In genomic region chr12:122403115-122403770, GRCh38 we compare ENCODE assay signal across 10 cellular contexts. TPM values are rescaled to one million over a fixed set of nuclear protein-coding genes. Genes with fewer than 3 reads are reported as not detected.
DNase-seq lines count a peak whose midpoint lies in the region; ATAC-seq and TF ChIP-seq lines count a peak whose summit lies in the region.
"Had no signal": no experiment of that assay in that cellular context is flagged by ENCODE, and none has a peak within 500 bp of the region (broad histone marks: within the 10 kb centered on the region; RNA-seq: fewer than 3 reads in every experiment).

No MANE protein-coding gene starts in this region.

- H3K27me3 Mint-ChIP-seq in activated naive CD4-positive, alpha-beta T cell treated with anti-CD3 and anti-CD28 coated beads, Interleukin-2, amount 50 U/mL, for 24 hours, result no peaks in the 10 kb centered on the region
- no peaks in the 10 kb centered on the region for H3K27me3 Mint-ChIP-seq in activated naive CD4-positive, alpha-beta T cell treated with anti-CD3 and anti-CD28 coated beads, Interleukin-2, amount 10 ng/mL, durations not matched to agents 7 days and 5 days
- no peaks in the 10 kb centered on the region for H3K27me3 Mint-ChIP-seq in activated naive CD8-positive, alpha-beta T cell treated with anti-CD3 and anti-CD28 coated beads, Interleukin-2, amount 50 U/mL, for 24 hours

- H3K4me3 ChIP-seq in thymus (ENCODE audit: low read length) (no peak overlapping the region), ovary (no peak overlapping the region)

- H3K4me1 ChIP-seq in thymus (ENCODE audit: control insufficient read depth, insufficient read depth, low read length), result peaks cover 5% of the 10 kb centered on the region
- peaks cover 1% of the 10 kb centered on the region for H3K4me1 ChIP-seq in ovary (ENCODE audit: insufficient read depth)

- H3K4me1 Mint-ChIP-seq in activated naive CD4-positive, alpha-beta T cell treated with anti-CD3 and anti-CD28 coated beads, Interleukin-2, amount 50 U/mL, for 24 hours, result peaks cover 51% of the 10 kb centered on the region
- H3K4me1 Mint-ChIP-seq in activated naive CD4-positive, alpha-beta T cell treated with anti-CD3 and anti-CD28 coated beads, Interleukin-2, amount 10 ng/mL, durations not matched to agents 7 days and 5 days, result peaks cover 38% of the 10 kb centered on the region
- peaks cover 32% of the 10 kb centered on the region for H3K4me1 Mint-ChIP-seq in activated naive CD8-positive, alpha-beta T cell treated with anti-CD3 and anti-CD28 coated beads, Interleukin-2, amount 50 U/mL, for 24 hours

- H3K27ac ChIP-seq in thymus (ENCODE audit: low read depth) (peak overlapping the region; percentile 31), ovary (no peak overlapping the region)

- CTCF ChIA-PET in activated naive CD4-positive, alpha-beta T cell treated with anti-CD3 and anti-CD28 coated beads, Interleukin-2, amount 10 ng/mL, durations not matched to agents 7 days and 5 days (lab: Charles Lee), result interaction anchor here (0.7 to 8.1 kb wide), 5 partner anchors 10 to 127 kb away, joined by 3 to 192 read pairs (median 5); no protein-coding TSS in a partner anchor

- no peak overlapping the region for H3K4me3 Mint-ChIP-seq in activated naive CD4-positive, alpha-beta T cell treated with anti-CD3 and anti-CD28 coated beads, Interleukin-2, amount 50 U/mL, for 24 hours
- H3K4me3 Mint-ChIP-seq in activated naive CD4-positive, alpha-beta T cell treated with anti-CD3 and anti-CD28 coated beads, Interleukin-2, amount 10 ng/mL, durations not matched to agents 7 days and 5 days, result no peak overlapping the region
- H3K4me3 Mint-ChIP-seq in activated naive CD8-positive, alpha-beta T cell treated with anti-CD3 and anti-CD28 coated beads, Interleukin-2, amount 50 U/mL, for 24 hours, result no peak overlapping the region

- ATAC-seq in HG02884 (IDR thresholded peaks at IDR 0.05; ENCODE audit: unreplicated experiment) (peak; percentile 59), GM21723 (IDR thresholded peaks at IDR 0.05; ENCODE audit: unreplicated experiment) (no peak)
- ATAC-seq in activated naive CD8-positive, alpha-beta T cell treated with anti-CD3 and anti-CD28 coated beads, Interleukin-2, amount 50 U/mL, for 24 hours, result peak; percentile 43

- TF ChIP-seq EP300 in ovary (IDR thresholded peaks at IDR 0.05), result no peak

- H3K36me3 ChIP-seq in thymus (ENCODE audit: control insufficient read depth, insufficient read depth), result no peaks in the 10 kb centered on the region
- H3K36me3 ChIP-seq in ovary, result no peaks in the 10 kb centered on the region

- DNase-seq in activated naive CD4-positive, alpha-beta T cell treated with anti-CD3 and anti-CD28 coated beads, Interleukin-2, amount 10 ng/mL, durations not matched to agents 7 days and 5 days, result no peak
- DNase-seq in activated naive CD8-positive, alpha-beta T cell treated with anti-CD3 and anti-CD28 coated beads, Interleukin-2, amount 50 U/mL, for 24 hours, result no peak
- no peak for DNase-seq in ovary
- DNase-seq in AG20443 (ENCODE audit: low spot score), result no peak
- DNase-seq: COR-L47, foreskin fibroblast had no signal

- TF ChIP-seq POLR2A in ovary (IDR thresholded peaks at IDR 0.05), result no peak

- H3K36me3 Mint-ChIP-seq in activated naive CD4-positive, alpha-beta T cell treated with anti-CD3 and anti-CD28 coated beads, Interleukin-2, amount 50 U/mL, for 24 hours, result peaks cover 5% of the 10 kb centered on the region
- H3K36me3 Mint-ChIP-seq in activated naive CD4-positive, alpha-beta T cell treated with anti-CD3 and anti-CD28 coated beads, Interleukin-2, amount 10 ng/mL, durations not matched to agents 7 days and 5 days, result peaks cover 15% of the 10 kb centered on the region
- peaks cover 6% of the 10 kb centered on the region for H3K36me3 Mint-ChIP-seq in activated naive CD8-positive, alpha-beta T cell treated with anti-CD3 and anti-CD28 coated beads, Interleukin-2, amount 50 U/mL, for 24 hours (ENCODE audit: low read depth)

- no peaks in the 10 kb centered on the region for H3K9me3 ChIP-seq in thymus (ENCODE audit: control insufficient read depth)
- H3K9me3 ChIP-seq in ovary, result no peaks in the 10 kb centered on the region

- H3K27ac Mint-ChIP-seq in activated naive CD4-positive, alpha-beta T cell treated with anti-CD3 and anti-CD28 coated beads, Interleukin-2, amount 50 U/mL, for 24 hours, result peak overlapping the region; percentile 47
- H3K27ac Mint-ChIP-seq in activated naive CD4-positive, alpha-beta T cell treated with anti-CD3 and anti-CD28 coated beads, Interleukin-2, amount 10 ng/mL, durations not matched to agents 7 days and 5 days, result no peak overlapping the region
- no peak overlapping the region for H3K27ac Mint-ChIP-seq in activated naive CD8-positive, alpha-beta T cell treated with anti-CD3 and anti-CD28 coated beads, Interleukin-2, amount 50 U/mL, for 24 hours

- WGBS in thymus, result 70% methylated on average over 6 of the region's 6 CpGs
- 75 to 83% (median 81%) methylated on average over 6 of the region's 6 CpGs for WGBS in ovary, 3 donors

- intact Hi-C loops in ovary (cut with DNase I), result loop anchor here in 1 of 4 donors (5.0 kb wide), 1 partner anchor 69 kb away; no protein-coding TSS in a partner anchor

- TF ChIP-seq CTCF in ovary (IDR thresholded peaks at IDR 0.05), result no peak

- H3K27me3 ChIP-seq in thymus (ENCODE audit: control insufficient read depth, insufficient read depth) (no peaks in the 10 kb centered on the region), ovary (no peaks in the 10 kb centered on the region)

- no peaks in the 10 kb centered on the region for H3K9me3 Mint-ChIP-seq in activated naive CD4-positive, alpha-beta T cell treated with anti-CD3 and anti-CD28 coated beads, Interleukin-2, amount 50 U/mL, for 24 hours
- no peaks in the 10 kb centered on the region for H3K9me3 Mint-ChIP-seq in activated naive CD4-positive, alpha-beta T cell treated with anti-CD3 and anti-CD28 coated beads, Interleukin-2, amount 10 ng/mL, durations not matched to agents 7 days and 5 days
- H3K9me3 Mint-ChIP-seq in activated naive CD8-positive, alpha-beta T cell treated with anti-CD3 and anti-CD28 coated beads, Interleukin-2, amount 50 U/mL, for 24 hours, result no peaks in the 10 kb centered on the region

RNA-seq across cellular contexts. Expression of gene CLIP1, which starts 19.2 kb away (rescaled TPM):
- polyA plus RNA-seq in thymus, result 26.7 TPM
- 10 to 100 TPM; 30.4 to 71.5 (median 42.3) TPM for total RNA-seq in ovary
- 10 to 100 TPM; 16.2 to 35.7 TPM for polyA plus RNA-seq in ovary
